11 cellular contexts compared by ENCODE assay signal in genomic region chr5:142720561-142721275, GRCh38. TPM values are rescaled to one million over a fixed set of nuclear protein-coding genes. Genes with fewer than 3 reads are reported as not detected.
DNase-seq lines count a peak whose midpoint lies in the region; ATAC-seq lines count a peak whose summit lies in the region.
"Had no signal": no experiment of that assay in that cellular context is flagged by ENCODE, and none has a peak within 500 bp of the region (broad histone marks: within the 10 kb centered on the region; RNA-seq: fewer than 3 reads in every experiment).

No MANE protein-coding gene starts in this region.

- H3K36me3 Mint-ChIP-seq in CD4-positive, alpha-beta memory T cell: no peaks in the 10 kb centered on the region

- H3K4me1 ChIP-seq in CD4-positive, alpha-beta memory T cell (ENCODE audit: insufficient read depth, low read length): no peaks in the 10 kb centered on the region

- ATAC-seq in left lobe of liver: peak; percentile 77
- no peak for ATAC-seq in GM19328 (IDR thresholded peaks at IDR 0.05; ENCODE audit: unreplicated experiment)
- ATAC-seq in GM21390 (IDR thresholded peaks at IDR 0.05; ENCODE audit: unreplicated experiment): no peak

- H3K36me3 ChIP-seq in CD4-positive, alpha-beta memory T cell (ENCODE audit: insufficient read depth, low read length): no peaks in the 10 kb centered on the region
- H3K36me3 ChIP-seq: neutrophil had no signal

- H3K27me3 Mint-ChIP-seq in CD4-positive, alpha-beta memory T cell: peaks cover 8 to 10% of the 10 kb centered on the region in 2 donors
- H3K27me3 Mint-ChIP-seq: central memory CD8-positive, alpha-beta T cell had no signal

- H3K27me3 ChIP-seq in CD4-positive, alpha-beta memory T cell (ENCODE audit: insufficient read depth, low read length): no peaks in the 10 kb centered on the region

- CTCF ChIA-PET in CD4-positive, alpha-beta memory T cell (lab: Charles Lee; ENCODE audit: partially characterized antibody): interaction anchor here (0.8 to 12.4 kb wide), 4 partner anchors 8 to 163 kb away, joined by 3 to 252 read pairs (median 23); no protein-coding TSS in a partner anchor

- DNase-seq in A172 (ENCODE audit: low spot score) (peak; percentile 56), NCI-H1417 (lab: John Stamatoyannopoulos, UW) (peak; percentile 66 to 86 (median 67)), SHP77 treated with DMSO at 0.1 percent for 48 hours (lab: John Stamatoyannopoulos, UW) (peak; percentile 91), left lobe of liver (ENCODE audit: low spot score) (peak; percentile 72), HK-2 (ENCODE audit: unreplicated experiment) (no peak)
- no peak for DNase-seq in CD4-positive, alpha-beta memory T cell
- DNase-seq: hippocampal formation had no signal

- no peak overlapping the region for H3K4me3 Mint-ChIP-seq in CD4-positive, alpha-beta memory T cell
- H3K4me3 Mint-ChIP-seq: central memory CD8-positive, alpha-beta T cell had no signal

- no peak overlapping the region for H3K27ac ChIP-seq in CD4-positive, alpha-beta memory T cell (ENCODE audit: low read depth, low read length)
- H3K27ac ChIP-seq: neutrophil had no signal

- H3K4me3 ChIP-seq in CD4-positive, alpha-beta memory T cell (ENCODE audit: low read length in 2 of 2): no peak overlapping the region

- POLR2A ChIA-PET in CD4-positive, alpha-beta memory T cell (lab: Charles Lee; ENCODE audit: partially characterized antibody): no interaction called here

- no peaks in the 10 kb centered on the region for H3K9me3 Mint-ChIP-seq in CD4-positive, alpha-beta memory T cell
- H3K9me3 Mint-ChIP-seq: central memory CD8-positive, alpha-beta T cell had no signal

- no peak overlapping the region for H3K27ac Mint-ChIP-seq in CD4-positive, alpha-beta memory T cell

- H3K9me3 ChIP-seq in CD4-positive, alpha-beta memory T cell (ENCODE audit: control insufficient read depth in 1 of 2, low read length in 2 of 2): no peaks in the 10 kb centered on the region
- H3K9me3 ChIP-seq: neutrophil had no signal

- intact Hi-C loops in CD4-positive, alpha-beta memory T cell (cut with micrococcal nuclease): no loop called here

- peaks cover 0 to 2% (median 0%) of the 10 kb centered on the region in 4 donors for H3K4me1 Mint-ChIP-seq in CD4-positive, alpha-beta memory T cell

RNA-seq across cellular contexts. Expression of gene FGF1, which starts 34.8 kb away (rescaled TPM):
- 1.2 and 1.8 TPM in 2 replicates for total RNA-seq in A172 (2014; rRNA removed; shearing (Covaris generic))
- 0.25 TPM for total RNA-seq in left lobe of liver
- total RNA-seq in CD4-positive, alpha-beta memory T cell: not detected
- not detected for polyA plus RNA-seq in CD4-positive, alpha-beta memory T cell

RNA-seq across cellular contexts. Expression of gene ARHGAP26, which starts 49.5 kb away (rescaled TPM):
- 1.6 and 3.8 TPM in 2 replicates for total RNA-seq in A172 (2014; rRNA removed; shearing (Covaris generic))
- total RNA-seq in left lobe of liver: 7.4 TPM
- total RNA-seq in CD4-positive, alpha-beta memory T cell: 10 to 100 TPM; 22.6 to 22.7 TPM
- polyA plus RNA-seq in CD4-positive, alpha-beta memory T cell: 10 to 100 TPM in 1 of 2 donors, 1 to 10 TPM in 1; 2.0 to 11.9 TPM

Comparison
In these comparisons a context has a peak if more than half of its experiments do, and no peak if none do; other contexts are left out.
1. DNase-seq: peak in A172 (single experiment), NCI-H1417 (3 of 3), SHP77 treated with DMSO at 0.1 percent for 48 hours (single experiment) and left lobe of liver (single experiment); none in CD4-positive, alpha-beta memory T cell (0 of 5) and HK-2 (single experiment).